ENCODE assay signal across 8 cellular contexts in genomic region chr1:23959461-23960290, GRCh38. TPM values are rescaled to one million over a fixed set of nuclear protein-coding genes. Genes with fewer than 3 reads are reported as not detected.
DNase-seq lines count a peak whose midpoint lies in the region; ATAC-seq, FAIRE-seq and TF ChIP-seq lines count a peak whose summit lies in the region.

TSS of gene PNRC2 (plus strand) at chr1:23959828. CDS start at chr1:23961458, 1,630 bp downstream.

- intact Hi-C loops in kidney (cut with DNase I) = no loop called here

- ATAC-seq in GM19043 (IDR thresholded peaks at IDR 0.05; ENCODE audit: low read depth, unreplicated experiment) (peak; percentile 70), HG03378 (IDR thresholded peaks at IDR 0.05; ENCODE audit: unreplicated experiment) (peak; percentile 68)

- peak; percentile 33 for FAIRE-seq in kidney (lab: Jason Lieb, UNC)

- TF ChIP-seq CTCF in AG09309 (IDR thresholded peaks at IDR 0.05; ENCODE audit: control insufficient read depth, insufficient read depth, low read depth, low read length, missing control alignments) (no peak), kidney (IDR thresholded peaks at IDR 0.05; ENCODE audit: borderline replicate concordance, extremely low read depth, insufficient read depth) (no peak)

- DNase-seq in AG09309 (ENCODE audit: low read depth) (peak; percentile 85), NCI-H460 (ENCODE audit: extremely low read depth, low read depth) (peak; percentile 90), cerebellum (ENCODE audit: low spot score) (peak; percentile 98), kidney (peak; percentile 99)
- peak; percentile 95 for DNase-seq in activated CD4-positive, alpha-beta T cell treated with anti-CD3 and anti-CD28 coated beads for 1 hour
- peak; percentile 98 for DNase-seq in stimulated activated CD4-positive, alpha-beta T cell treated with anti-CD3 and anti-CD28 coated beads, Interleukin-15, amount 100 ng/mL, for 24 hours

- H3K27ac ChIP-seq in kidney (ENCODE audit: low read depth in 2 of 2, low read length in 2 of 2) = peak within 1 kb of the TSS; percentile 99 to 100

- peaks cover 2 to 6% of the 10 kb centered on the region in 2 donors for H3K36me3 ChIP-seq in kidney (ENCODE audit: control insufficient read depth in 1 of 2, insufficient read depth in 2 of 2, low read length in 2 of 2)

- peak within 1 kb of the TSS; percentile 68 for H3K4me3 ChIP-seq in AG09309 (ENCODE audit: control insufficient read depth, low read depth, low read length)
- H3K4me3 ChIP-seq in kidney (ENCODE audit: low read length in 2 of 2) = peak within 1 kb of the TSS; percentile 89 to 97

- H3K9me3 ChIP-seq in kidney (ENCODE audit: control insufficient read depth in 1 of 2, low read length in 2 of 2) = no peaks in the 10 kb centered on the region

- peak within 1 kb of the TSS; percentile 92 to 98 for H3K9ac ChIP-seq in kidney (ENCODE audit: low read length in 2 of 2)

- peaks cover 0 to 4% of the 10 kb centered on the region in 2 donors for H3K4me1 ChIP-seq in kidney (ENCODE audit: control insufficient read depth in 1 of 2, insufficient read depth in 1 of 2, low read depth in 1 of 2, low read length in 2 of 2)

RNA-seq across cellular contexts. Expression of gene PNRC2, which starts in this region (rescaled TPM):
- total RNA-seq in NCI-H460 (2014; rRNA removed; shearing (Covaris generic)) = 74.6 and 84.0 TPM in 2 replicates
- 53.1 and 68.4 TPM in 2 replicates for polyA plus RNA-seq in NCI-H460 (2014; cell fraction: nucleus; rRNA removed)
- total RNA-seq in cerebellum (70.9 TPM), kidney (107 TPM)
- polyA plus RNA-seq in kidney (ENCODE audit: insufficient read depth, low read depth, low replicate concordance) = 86.3 TPM

Comparison
In these comparisons a context has a peak if more than half of its experiments do, and no peak if none do; other contexts are left out.
1. Peak in every context shown above with its lines: DNase-seq, ATAC-seq, H3K4me3 ChIP-seq and H3K27ac ChIP-seq.